In genomic region chr12:71870409-71870808, GRCh38 we compare ENCODE assay signal across 11 cellular contexts. TPM values are rescaled to one million over a fixed set of nuclear protein-coding genes. Genes with fewer than 3 reads are reported as not detected.
DNase-seq lines count a peak whose midpoint lies in the region; ATAC-seq, FAIRE-seq and TF ChIP-seq lines count a peak whose summit lies in the region.
"Had no signal": no experiment of that assay in that cellular context is flagged by ENCODE, and none has a peak within 500 bp of the region (broad histone marks: within the 10 kb centered on the region; RNA-seq: fewer than 3 reads in every experiment).

No MANE protein-coding gene starts in this region.

- peak; percentile 70 for ATAC-seq in GM18858 (IDR thresholded peaks at IDR 0.05; ENCODE audit: unreplicated experiment)
- peak; percentile 85 for ATAC-seq in GM21529 (IDR thresholded peaks at IDR 0.05; ENCODE audit: unreplicated experiment)
- peak; percentile 82 for ATAC-seq in HG03342 (IDR thresholded peaks at IDR 0.05; ENCODE audit: unreplicated experiment)

- TF ChIP-seq CTCF in fibroblast of villous mesenchyme (IDR thresholded peaks at IDR 0.05; ENCODE audit: insufficient read depth, low read depth, low read length) (no peak), hepatocyte (IDR thresholded peaks at IDR 0.05; ENCODE audit: poor library complexity) (no peak)

- peaks cover 76% of the 10 kb centered on the region for H3K79me2 ChIP-seq in hepatocyte

- H3K27me3 ChIP-seq in hepatocyte: no peaks in the 10 kb centered on the region
- H3K27me3 ChIP-seq: SJSA1 had no signal

- H3K4me1 ChIP-seq in hepatocyte (ENCODE audit: insufficient read depth): no peaks in the 10 kb centered on the region

- no peak overlapping the region for H2AFZ ChIP-seq in hepatocyte

- H4K20me1 ChIP-seq in hepatocyte (ENCODE audit: insufficient read depth, poor library complexity, severe bottlenecking): peaks cover 27% of the 10 kb centered on the region

- H3K4me3 ChIP-seq in fibroblast of villous mesenchyme (ENCODE audit: low read depth, low read length): no peak overlapping the region
- H3K4me3 ChIP-seq in hepatocyte: no peak overlapping the region
- H3K4me3 ChIP-seq: SJSA1 had no signal

- H3K36me3 ChIP-seq in hepatocyte (replicated peaks; ENCODE audit: insufficient read depth, low read depth): no peaks in the 10 kb centered on the region

- H3K9me2 ChIP-seq in hepatocyte (replicated peaks; ENCODE audit: insufficient read depth): no peaks in the 10 kb centered on the region

- 88% methylated on average over 3 of the region's 3 CpGs for WGBS in hepatocyte (ENCODE audit: low lambda C conversion rate, missing lambda C conversion rate)

- FAIRE-seq in H54 (lab: Jason Lieb, UNC): no peak

- no peaks in the 10 kb centered on the region for H3K9me3 ChIP-seq in hepatocyte (ENCODE audit: low read depth)
- H3K9me3 ChIP-seq: SJSA1 had no signal

- no peak overlapping the region for H3K4me2 ChIP-seq in hepatocyte

- H3K27ac ChIP-seq in hepatocyte: no peak overlapping the region
- H3K27ac ChIP-seq: SJSA1 had no signal

- no peak for TF ChIP-seq POLR2A in H54 (IDR thresholded peaks at IDR 0.05; ENCODE audit: low read depth, low read length)

- DNase-seq in fibroblast of villous mesenchyme (ENCODE audit: low read depth) (peak; percentile 15), H54 (ENCODE audit: insufficient read length, low spot score) (no peak), hepatocyte (ENCODE audit: low spot score) (no peak), cerebellum (ENCODE audit: low spot score) (no peak), NCI-H187 (lab: John Stamatoyannopoulos, UW) (no peak)
- DNase-seq: activated gamma-delta T cell treated with Interleukin-2 at 50 U/mL for 16 hours; stimulated activated CD4-positive, alpha-beta T cell treated with anti-CD3 and anti-CD28 coated beads, Interleukin-2, amount 100 ng/mL, for 24 hours had no signal

RNA-seq across cellular contexts. Expression of gene TBC1D15, which starts 30.9 kb away (rescaled TPM):
- 16.4 and 18.0 TPM in 2 replicates for total RNA-seq in fibroblast of villous mesenchyme
- 26.7 and 30.8 TPM in 2 replicates for total RNA-seq in hepatocyte
- polyA plus RNA-seq in hepatocyte: 17.9 and 21.2 TPM in 2 replicates
- total RNA-seq in cerebellum: 33.7 TPM
